In genomic region chr4:10460313-10461047, GRCh38 we compare ENCODE assay signal across 1 cellular context.
TF ChIP-seq lines count a peak whose summit lies in the region.

No MANE protein-coding gene starts in this region.

TF ChIP-seq in IMR-90, 13 proteins besides CTCF, POLR2A, EP300 and RAD21:
- no peak for TF ChIP-seq ELK1 (IDR thresholded peaks at IDR 0.05; ENCODE audit: borderline replicate concordance, low read depth, low read length)
- no peak for TF ChIP-seq USF2 (IDR thresholded peaks at IDR 0.05; ENCODE audit: low read depth, low read length)
